Comparison of ENCODE assay signal across 18 cellular contexts in the genomic region with DNA sequence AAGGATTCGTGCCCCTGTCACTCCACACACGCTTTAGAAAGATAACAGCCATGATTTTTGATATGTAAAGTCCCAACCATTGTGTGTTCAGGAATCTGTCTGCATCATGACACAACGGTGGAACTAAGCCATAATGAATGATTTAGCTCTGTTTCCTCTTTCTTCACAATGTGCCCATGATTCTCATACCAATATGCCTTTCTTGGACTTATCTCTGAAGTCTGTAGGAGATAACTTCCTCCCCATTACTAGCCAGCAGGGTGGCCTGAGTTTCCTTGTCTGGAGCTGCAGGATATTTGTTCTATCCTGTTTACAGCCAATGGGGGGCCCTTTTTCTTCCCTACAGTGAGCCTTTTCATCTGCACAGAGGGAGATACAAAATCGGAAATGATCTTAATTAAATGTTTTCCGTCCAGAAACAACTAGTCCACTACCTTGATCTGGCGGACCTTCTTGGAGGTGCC.
DNase-seq lines count a peak whose midpoint lies in the region; ATAC-seq and TF ChIP-seq lines count a peak whose summit lies in the region.
"Had no signal": no experiment of that assay in that cellular context is flagged by ENCODE, and none has a peak within 500 bp of the region (broad histone marks: within the 10 kb centered on the region; RNA-seq: fewer than 3 reads in every experiment).

No MANE protein-coding gene starts in this region.

- ATAC-seq in left lobe of liver (peak; percentile 46), GM21367 (IDR thresholded peaks at IDR 0.05; ENCODE audit: unreplicated experiment) (no peak)
- ATAC-seq: mucosa of descending colon had no signal

- H3K27ac ChIP-seq in dorsolateral prefrontal cortex, result peak overlapping the region in 33 of 59 donors; percentile 1 to 70 (median 33)
- H3K27ac ChIP-seq: esophagus squamous epithelium had no signal

- H3K27me3 Mint-ChIP-seq in activated CD4-positive, alpha-beta T cell treated with anti-CD3 and anti-CD28 coated beads, Interleukin-2, amount 10 ng/mL, durations not matched to agents 7 days and 5 days, result no peaks in the 10 kb centered on the region
- H3K27me3 Mint-ChIP-seq: activated naive CD8-positive, alpha-beta T cell treated with anti-CD3 and anti-CD28 coated beads for 36 hours; progenitor cell of endocrine pancreas had no signal

- POLR2A ChIA-PET in activated CD4-positive, alpha-beta T cell treated with anti-CD3 and anti-CD28 coated beads, Interleukin-2, amount 10 ng/mL, durations not matched to agents 7 days and 5 days (lab: Charles Lee), result no interaction called here

- no peaks in the 10 kb centered on the region for H3K36me3 Mint-ChIP-seq in activated CD4-positive, alpha-beta T cell treated with anti-CD3 and anti-CD28 coated beads, Interleukin-2, amount 10 ng/mL, durations not matched to agents 7 days and 5 days (ENCODE audit: low read depth)
- H3K36me3 Mint-ChIP-seq: activated naive CD8-positive, alpha-beta T cell treated with anti-CD3 and anti-CD28 coated beads for 36 hours had no signal

- no peaks in the 10 kb centered on the region for H3K4me1 Mint-ChIP-seq in activated CD4-positive, alpha-beta T cell treated with anti-CD3 and anti-CD28 coated beads, Interleukin-2, amount 10 ng/mL, durations not matched to agents 7 days and 5 days
- H3K4me1 Mint-ChIP-seq: activated naive CD8-positive, alpha-beta T cell treated with anti-CD3 and anti-CD28 coated beads for 36 hours had no signal

- no peak overlapping the region for H3K4me3 ChIP-seq in dorsolateral prefrontal cortex
- H3K4me3 ChIP-seq: esophagus squamous epithelium, mucosa of descending colon had no signal

- H3K9me3 Mint-ChIP-seq in activated CD4-positive, alpha-beta T cell treated with anti-CD3 and anti-CD28 coated beads, Interleukin-2, amount 10 ng/mL, durations not matched to agents 7 days and 5 days, result no peaks in the 10 kb centered on the region
- H3K9me3 Mint-ChIP-seq: activated naive CD8-positive, alpha-beta T cell treated with anti-CD3 and anti-CD28 coated beads for 36 hours had no signal

- CTCF ChIA-PET in activated CD4-positive, alpha-beta T cell treated with anti-CD3 and anti-CD28 coated beads, Interleukin-2, amount 10 ng/mL, durations not matched to agents 7 days and 5 days (lab: Charles Lee), result no interaction called here

- H3K4me3 Mint-ChIP-seq in activated CD4-positive, alpha-beta T cell treated with anti-CD3 and anti-CD28 coated beads, Interleukin-2, amount 10 ng/mL, durations not matched to agents 7 days and 5 days, result no peak overlapping the region
- H3K4me3 Mint-ChIP-seq: activated naive CD8-positive, alpha-beta T cell treated with anti-CD3 and anti-CD28 coated beads for 36 hours had no signal

- TF ChIP-seq CTCF in dorsolateral prefrontal cortex (IDR thresholded peaks at IDR 0.05 in 54 of 56, conservative IDR thresholded peaks at IDR 0.05 in 2 of 56; ENCODE audit: low read depth in 1 of 56, partially characterized antibody in 56 of 56), result no peak

- DNase-seq in COR-L47 (lab: John Stamatoyannopoulos, UW), result peak; percentile 19
- DNase-seq in NCI-H1417 treated with DMSO at 0.1 percent for 48 hours (lab: John Stamatoyannopoulos, UW), result peak; percentile 12
- no peak for DNase-seq in dorsolateral prefrontal cortex
- DNase-seq in left lobe of liver (ENCODE audit: low spot score), result no peak
- no peak for DNase-seq in T-helper 9 cell
- DNase-seq in activated T-cell treated with anti-CD3 and anti-CD28 coated beads, Interleukin-2, amount 50 U/mL, for 48 hours, result no peak
- no peak for DNase-seq in activated CD4-positive, alpha-beta T cell treated with anti-CD3 and anti-CD28 coated beads, Interleukin-2, amount 10 ng/mL, durations not matched to agents 7 days and 5 days
- DNase-seq: activated CD4-positive, CD25-positive, alpha-beta regulatory T cell; activated naive CD8-positive, alpha-beta T cell treated with anti-CD3 and anti-CD28 coated beads for 36 hours; esophagus squamous epithelium; mucosa of descending colon; NCI-H2029 treated with DMSO at 0.1 percent for 48 hours; NCI-H82; Right ventricle myocardium superior; stimulated activated CD4-positive, alpha-beta T cell treated with anti-CD3 and anti-CD28 coated beads, Interleukin-1b, Interleukin-23, amount 100 ng/mL, for 48 hours; trophoblast cell had no signal

- intact Hi-C loops in dorsolateral prefrontal cortex (cut with DNase I), result no loop called here

- H3K27ac Mint-ChIP-seq in activated CD4-positive, alpha-beta T cell treated with anti-CD3 and anti-CD28 coated beads, Interleukin-2, amount 10 ng/mL, durations not matched to agents 7 days and 5 days, result no peak overlapping the region
- H3K27ac Mint-ChIP-seq: activated naive CD8-positive, alpha-beta T cell treated with anti-CD3 and anti-CD28 coated beads for 36 hours; progenitor cell of endocrine pancreas had no signal

- H3K27me3 ChIP-seq in dorsolateral prefrontal cortex, result no peaks in the 10 kb centered on the region
- H3K27me3 ChIP-seq: esophagus squamous epithelium had no signal

Comparison
In these comparisons a context has a peak if more than half of its experiments do, and no peak if none do; other contexts are left out.
1. DNase-seq: peak in COR-L47 (single experiment) and NCI-H1417 treated with DMSO at 0.1 percent for 48 hours (single experiment); none in dorsolateral prefrontal cortex (0 of 10), left lobe of liver (single experiment), T-helper 9 cell (single experiment), activated T-cell treated with anti-CD3 and anti-CD28 coated beads, Interleukin-2, amount 50 U/mL, for 48 hours (0 of 2) and activated CD4-positive, alpha-beta T cell treated with anti-CD3 and anti-CD28 coated beads, Interleukin-2, amount 10 ng/mL, durations not matched to agents 7 days and 5 days (single experiment).